Comparison of ENCODE assay signal across 8 cellular contexts in genomic region chr7:112940314-112940732, GRCh38.
DNase-seq lines count a peak whose midpoint lies in the region; ATAC-seq, FAIRE-seq and TF ChIP-seq lines count a peak whose summit lies in the region.

No MANE protein-coding gene starts in this region.

- H3K14ac ChIP-seq in H1 (ENCODE audit: insufficient read length), result peak overlapping the region; percentile 35

- H3K4ac ChIP-seq in H1 (replicated peaks; ENCODE audit: insufficient read length, low read depth, low read length), result peak overlapping the region; percentile 70

- H2BK5ac ChIP-seq in H1 (ENCODE audit: low read depth, low read length), result peak overlapping the region; percentile 61; the same call in 1 of the 2 replicates

- H3K4me3 ChIP-seq in GM12875 (ENCODE audit: low read depth, low read length) (peak overlapping the region; percentile 73), GM23338 (peak overlapping the region; percentile 55), NB4 (ENCODE audit: low read depth, low read length) (peak overlapping the region; percentile 88), H1 (ENCODE audit: extremely low read depth in 1 of 4, insufficient read depth in 2 of 4, low read depth in 3 of 4, low read length in 4 of 4) (peak overlapping the region; percentile 77 to 95 (median 88))

- DNase-seq in GM23338 (ENCODE audit: low spot score) (peak; percentile 87), NB4 (ENCODE audit: low read depth) (no peak), H1 (ENCODE audit: low read depth in 1 of 2, low spot score in 2 of 2) (no peak), GM12892 (ENCODE audit: insufficient read length) (no peak), UCSD-AML1 (lab: John Stamatoyannopoulos, UW; ENCODE audit: unreplicated experiment) (no peak), kidney tubule cell (ENCODE audit: low spot score) (no peak)

- peak overlapping the region; percentile 92 for H3K4me3 Mint-ChIP-seq in GM23338
- peak overlapping the region; percentile 84 to 89 (median 87) for H3K4me3 Mint-ChIP-seq in nephron

- H3K27ac ChIP-seq in GM23338 (ENCODE audit: low read depth) (peak overlapping the region; percentile 65), H1 (ENCODE audit: low read depth, low read length) (peak overlapping the region; percentile 90)

- WGBS in H1 (ENCODE audit: extremely low coverage in 1 of 2, insufficient coverage in 1 of 2, insufficient read length in 1 of 2, insufficient replicate concordance in 2 of 2, low coverage in 1 of 2, low lambda C conversion rate in 2 of 2, missing lambda C conversion rate in 1 of 2), 2 experiments, result 22% methylated on average over 8 of the region's 8 CpGs; no CpG with 5 or more reads in 1 of the 2 experiments

- H3K36me3 Mint-ChIP-seq in GM23338 (ENCODE audit: low read depth) (no peaks in the 10 kb centered on the region), nephron (ENCODE audit: low read depth) (peaks cover 6% of the 10 kb centered on the region)

- H4K5ac ChIP-seq in H1 (ENCODE audit: insufficient read length, low read depth, low read length), result peak overlapping the region; percentile 90

- H3K27me3 Mint-ChIP-seq in GM23338 (ENCODE audit: insufficient read depth, low read depth, poor library complexity), result peaks cover 4% of the 10 kb centered on the region
- H3K27me3 Mint-ChIP-seq in nephron (ENCODE audit: low read depth), result no peaks in the 10 kb centered on the region

- H3K4me2 ChIP-seq in GM23338 (peak overlapping the region; percentile 64), H1 (ENCODE audit: insufficient read depth in 1 of 2, low read depth in 2 of 2, low read length in 2 of 2) (peak overlapping the region; percentile 68 to 99)

- ATAC-seq in GM23338, result peak; percentile 46

- H3K27me3 ChIP-seq in GM23338 (ENCODE audit: insufficient read depth), result no peaks in the 10 kb centered on the region
- no peaks in the 10 kb centered on the region for H3K27me3 ChIP-seq in H1 (replicated peaks in 1 of 4; ENCODE audit: control insufficient read depth in 3 of 4, extremely low read depth in 1 of 4, insufficient read depth in 3 of 4, low read length in 3 of 4)

- no peak overlapping the region for H2BK20ac ChIP-seq in H1 (ENCODE audit: low read length)

- H3K4me1 ChIP-seq in GM23338 (ENCODE audit: insufficient read depth) (peaks cover 7% of the 10 kb centered on the region; the same call in 1 of the 2 replicates), H1 (replicated peaks in 1 of 4; ENCODE audit: control insufficient read depth in 3 of 4, insufficient read depth in 4 of 4, low read length in 3 of 4) (peaks cover 0 to 5% (median 4%) of the 10 kb centered on the region in 4 experiments; a peak in 4 of 7 replicates)

- H3K4me1 Mint-ChIP-seq in GM23338 (peaks cover 16% of the 10 kb centered on the region), nephron (peaks cover 20% of the 10 kb centered on the region)

- H2BK15ac ChIP-seq in H1 (ENCODE audit: low read length), result no peak overlapping the region

- no peak overlapping the region for H3K23ac ChIP-seq in H1 (ENCODE audit: insufficient read length)

- peak overlapping the region; percentile 85 to 96 (median 86) for H3K9ac ChIP-seq in H1 (replicated peaks in 1 of 4; ENCODE audit: extremely low read depth in 1 of 4, low read depth in 3 of 4, low read length in 3 of 4)

- H3K9me3 Mint-ChIP-seq in GM23338 (no peaks in the 10 kb centered on the region), nephron (no peaks in the 10 kb centered on the region)

- H4K20me1 ChIP-seq in GM23338 (replicated peaks; ENCODE audit: insufficient read depth) (no peaks in the 10 kb centered on the region; the same call in 1 of the 2 replicates), H1 (replicated peaks in 1 of 2; ENCODE audit: control insufficient read depth in 1 of 2, insufficient read depth in 2 of 2, low read length in 2 of 2) (peaks cover 0 to 3% of the 10 kb centered on the region in 2 experiments)

- H2BK120ac ChIP-seq in H1 (replicated peaks; ENCODE audit: low read depth, low read length), result no peak overlapping the region

- H2AFZ ChIP-seq in GM23338 (peak overlapping the region; percentile 88), H1 (ENCODE audit: low read length) (peak overlapping the region; percentile 97)

- H3K36me3 ChIP-seq in GM23338 (ENCODE audit: insufficient read depth) (no peaks in the 10 kb centered on the region), H1 (ENCODE audit: control insufficient read depth in 2 of 4, insufficient read depth in 4 of 4, low read length in 3 of 4) (peaks cover 0 to 4% (median 0%) of the 10 kb centered on the region in 4 experiments; a peak in 1 of 8 replicates)

- no peak for TF ChIP-seq POLR2A in NB4 (IDR thresholded peaks at IDR 0.05; ENCODE audit: extremely low read depth, insufficient read length)
- peak; percentile 71 to 82; a peak in 2 of 3 replicates for TF ChIP-seq POLR2A in H1 (IDR thresholded peaks at IDR 0.05; ENCODE audit: control extremely low read depth in 1 of 2, low read depth in 2 of 2, low read length in 2 of 2)
- no peak for TF ChIP-seq POLR2A in GM12892 (IDR thresholded peaks at IDR 0.05; ENCODE audit: low read depth, low read length)

- no peaks in the 10 kb centered on the region for H3K79me1 ChIP-seq in H1 (ENCODE audit: low read depth, low read length)

- peak overlapping the region; percentile 93; the same call in 1 of the 2 replicates for H4K8ac ChIP-seq in H1 (ENCODE audit: extremely low read depth, insufficient read depth, low read length)

- no peaks in the 10 kb centered on the region for H3K9me2 ChIP-seq in GM23338 (ENCODE audit: insufficient read depth)

- FAIRE-seq in H1 (lab: Jason Lieb, UNC) (peak; percentile 95), GM12892 (lab: Jason Lieb, UNC) (no peak)

- TF ChIP-seq RAD21 in H1 (IDR thresholded peaks at IDR 0.05 in 1 of 2, conservative IDR thresholded peaks at IDR 0.05 in 1 of 2; ENCODE audit: low read depth in 2 of 2, low read length in 2 of 2), result no peak

- TF ChIP-seq EP300 in H1 (IDR thresholded peaks at IDR 0.05; ENCODE audit: borderline replicate concordance in 1 of 2, low read depth in 2 of 2, low read length in 2 of 2), result no peak

- peak overlapping the region; percentile 63 for H4K91ac ChIP-seq in H1 (replicated peaks; ENCODE audit: insufficient read length, low read length)

- no peaks in the 10 kb centered on the region for H3F3A ChIP-seq in GM23338 (replicated peaks; ENCODE audit: low read depth)

- H3K27ac Mint-ChIP-seq in GM23338 (peak overlapping the region; percentile 99), nephron (peak overlapping the region; percentile 90 to 96 (median 94))

- no peak overlapping the region; the same call in 1 of the 2 replicates for H3K18ac ChIP-seq in H1 (ENCODE audit: extremely low read depth, low read length)

- CTCF ChIA-PET in H1 (lab: Charles Lee; ENCODE audit: partially characterized antibody), result no interaction called here

- H3K79me2 ChIP-seq in GM23338 (replicated peaks; ENCODE audit: insufficient read depth) (peaks cover 36% of the 10 kb centered on the region), H1 (ENCODE audit: control insufficient read depth in 1 of 2, insufficient read depth in 2 of 2, low read length in 2 of 2) (peaks cover 0 to 34% of the 10 kb centered on the region in 2 experiments; a peak in 2 of 4 replicates)

- POLR2A ChIA-PET in H1 (lab: Charles Lee; ENCODE audit: partially characterized antibody), result interaction anchor here (0.8 to 2.2 kb wide), 4 partner anchors 9 to 490 kb away, joined by 3 to 6 read pairs (median 4); partner anchors contain the start of genes IFRD1 and TMEM168

- peaks cover 5% of the 10 kb centered on the region for H3K23me2 ChIP-seq in H1 (ENCODE audit: low read depth, low read length)

- no peaks in the 10 kb centered on the region for H3K9me3 ChIP-seq in H1 (ENCODE audit: insufficient read depth in 2 of 2, low read depth in 1 of 2, low read length in 1 of 2)

- H2BK12ac ChIP-seq in H1 (ENCODE audit: low read depth, low read length), result no peak overlapping the region

- TF ChIP-seq CTCF in GM12875 (IDR thresholded peaks at IDR 0.05; ENCODE audit: borderline replicate concordance, insufficient read depth, low read depth, low read length) (no peak), GM23338 (conservative IDR thresholded peaks at IDR 0.05; ENCODE audit: low read depth in 2 of 2) (no peak), NB4 (IDR thresholded peaks at IDR 0.05; ENCODE audit: low read depth, low read length) (no peak), H1 (IDR thresholded peaks at IDR 0.05; ENCODE audit: control extremely low read depth in 1 of 3, insufficient read depth in 1 of 3, low read depth in 1 of 3, low read length in 3 of 3) (no peak), nephron (IDR thresholded peaks at IDR 0.05; ENCODE audit: unreplicated experiment in 3 of 3) (no peak)

- peak overlapping the region; percentile 73 for H3K56ac ChIP-seq in H1 (replicated peaks; ENCODE audit: insufficient read length, low read depth, low read length)

- H2AK5ac ChIP-seq in H1 (ENCODE audit: low read depth, low read length), result no peak overlapping the region

TF ChIP-seq in GM23338, 12 proteins besides CTCF, POLR2A, EP300 and RAD21 (continues in another document):
- TF ChIP-seq ZNF114 (CRISPR knock-in tag; IDR thresholded peaks at IDR 0.05), result no peak
- TF ChIP-seq JUNB (IDR thresholded peaks at IDR 0.05; ENCODE audit: unreplicated experiment), result no peak
- TF ChIP-seq ETS1 (IDR thresholded peaks at IDR 0.05), result no peak
- TF ChIP-seq ZNF331 (CRISPR knock-in tag; IDR thresholded peaks at IDR 0.05; ENCODE audit: low read depth), result no peak

TF ChIP-seq in H1, 55 proteins besides CTCF, POLR2A, EP300 and RAD21:
- TF ChIP-seq CREB1 (IDR thresholded peaks at IDR 0.05) (peak; percentile 95; the same call in 1 of the 2 replicates), TBP (IDR thresholded peaks at IDR 0.05; ENCODE audit: low read depth, low read length) (peak; percentile 19; the same call in 1 of the 2 replicates), RBBP5 (IDR thresholded peaks at IDR 0.05; ENCODE audit: borderline replicate concordance, low read depth, low read length) (no peak), CBX8 (IDR thresholded peaks at IDR 0.05; ENCODE audit: borderline replicate concordance, low read depth, low read length) (no peak), TAF1 (IDR thresholded peaks at IDR 0.05; ENCODE audit: low read depth, low read length) (peak; percentile 71), SP4 (IDR thresholded peaks at IDR 0.05; ENCODE audit: low read length) (no peak)
TF ChIP-seq in H1: peak in this region for 3.

Comparison
In these comparisons a context has a peak if more than half of its experiments do, and no peak if none do; other contexts are left out.
1. POLR2A ChIP-seq: peak in H1 (2 of 2); none in NB4 (single experiment) and GM12892 (single experiment).
2. Peak in every context shown above with its lines, with median percentiles within 50 percentile points of each other: H3K4me3 ChIP-seq.